35 cellular contexts compared by ENCODE assay signal in the genomic region with DNA sequence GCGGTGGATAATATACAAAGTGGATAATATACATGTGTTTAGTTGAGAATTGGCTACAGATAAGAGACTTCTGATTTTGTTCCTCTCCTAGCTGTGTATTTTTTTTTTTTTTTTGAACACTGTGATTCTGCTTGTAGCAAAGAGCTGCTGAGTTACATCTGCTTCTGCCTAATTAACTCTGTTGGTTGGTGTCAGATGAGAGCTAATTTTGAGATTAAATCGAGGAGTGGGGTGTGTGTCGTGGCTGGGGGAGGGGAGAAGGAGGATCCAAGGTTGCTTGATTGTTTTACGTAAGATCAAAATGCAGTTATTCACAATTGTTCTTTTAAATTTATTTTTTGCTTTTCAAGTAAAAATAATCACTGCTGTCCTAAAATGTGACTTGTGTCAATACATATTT. TPM values are rescaled to one million over a fixed set of nuclear protein-coding genes. Genes with fewer than 3 reads are reported as not detected.
A peak's percentile ranks its signal among the peaks of the same experiment; 100 is the strongest.
DNase-seq lines count a peak whose midpoint lies in the region; ATAC-seq and TF ChIP-seq lines count a peak whose summit lies in the region.
"Had no signal": no experiment of that assay in that cellular context is flagged by ENCODE, and none has a peak within 500 bp of the region (broad histone marks: within the 10 kb centered on the region; RNA-seq: fewer than 3 reads in every experiment).

No MANE protein-coding gene starts in this region.

- H3K9ac ChIP-seq in neural cell (ENCODE audit: low read length) = peak overlapping the region; percentile 14

- H3K4me3 ChIP-seq in GM23338 (no peak overlapping the region), neural cell (ENCODE audit: low read length) (peak overlapping the region; percentile 37)
- H3K4me3 ChIP-seq: adrenal gland, breast epithelium, colonic mucosa, esophagus muscularis mucosa, left lung, ovary, testis, uterus had no signal

- no peak overlapping the region for H3K4me2 ChIP-seq in GM23338
- no peak overlapping the region for H3K4me2 ChIP-seq in neural cell (ENCODE audit: low read length)

- no peaks in the 10 kb centered on the region for H3K9me3 ChIP-seq in neural cell (ENCODE audit: low read length)
- H3K9me3 ChIP-seq: adrenal gland, BE2C, breast epithelium, colonic mucosa, esophagus muscularis mucosa, left lung, ovary, testis, uterus had no signal

- peak overlapping the region; percentile 79; the same call in 1 of the 2 replicates for H3K27ac Mint-ChIP-seq in GM23338
- H3K27ac Mint-ChIP-seq: stimulated activated naive B cell treated with anti-CD40 and anti-IgM and Interleukin-4, amounts not matched to agents 10 μg/mL and 1 μg/mL and 100 μg/mL, for 72 hours had no signal

- no peaks in the 10 kb centered on the region for H3K9me2 ChIP-seq in GM23338 (ENCODE audit: insufficient read depth)
- H3K9me2 ChIP-seq in neural cell (ENCODE audit: insufficient read depth, low read length) = no peaks in the 10 kb centered on the region

- H3K27ac ChIP-seq in GM23338 (ENCODE audit: low read depth) (no peak overlapping the region), neural cell (ENCODE audit: low read length) (peak overlapping the region; percentile 46)
- H3K27ac ChIP-seq: breast epithelium, colonic mucosa, left lung, uterus had no signal

- H3K79me2 ChIP-seq in GM23338 (replicated peaks; ENCODE audit: insufficient read depth) (peaks cover 90% of the 10 kb centered on the region), neural cell (replicated peaks; ENCODE audit: insufficient read depth, low read length) (peaks cover 89% of the 10 kb centered on the region)

- peak; percentile 38 to 71 for DNase-seq in NCI-H524 (lab: John Stamatoyannopoulos, UW)
- no peak for DNase-seq in NCI-H524 treated with DMSO at 0.1 percent for 48 hours (lab: John Stamatoyannopoulos, UW)
- DNase-seq in GM23338 (ENCODE audit: low spot score) = no peak
- peak; percentile 87 for DNase-seq in NCI-H82 (lab: John Stamatoyannopoulos, UW)
- DNase-seq in NCI-H345 treated with DMSO at 0.1 percent for 48 hours (lab: John Stamatoyannopoulos, UW; ENCODE audit: unreplicated experiment) = no peak
- no peak for DNase-seq in CD1c-positive myeloid dendritic cell (ENCODE audit: extremely low spot score)
- DNase-seq in SHP77 (lab: John Stamatoyannopoulos, UW) = no peak
- DNase-seq: activated CD8-positive, alpha-beta memory T cell treated with anti-CD3 and anti-CD28 coated beads for 24 hours; activated gamma-delta T cell treated with Interleukin-2 at 50 U/mL for 16 hours; activated T-cell treated with anti-CD3 and anti-CD28 coated beads, Interleukin-2, amount 50 U/mL, for 1 hour; adrenal gland; BE2C; colonic mucosa; DND-41; effector memory CD4-positive, alpha-beta T cell; foreskin melanocyte; H7; hypothalamus; left lung; naive thymus-derived CD4-positive, alpha-beta T cell; NCI-H1048; NK-92 treated with Interleukin-12 subunit alpha and Interleukin-12 subunit beta, amount 100 ng/mL, for 24 hours; ovary; right cardiac atrium; stimulated activated CD4-positive, alpha-beta T cell treated with anti-CD3 and anti-CD28 coated beads, Interleukin-12 subunit alpha, Interleukin-12 subunit beta, amount 100 ng/mL, for 4 hours; stimulated activated CD4-positive, alpha-beta T cell treated with anti-CD3 and anti-CD28 coated beads, Interleukin-4, amount 100 ng/mL, for 24 hours; stimulated activated naive B cell treated with anti-CD40 and anti-IgM and Interleukin-4, amounts not matched to agents 10 μg/mL and 1 μg/mL and 100 μg/mL, for 72 hours; T-helper 1 cell; testis; uterus had no signal

- H2AFZ ChIP-seq in GM23338 = no peak overlapping the region
- H2AFZ ChIP-seq in neural cell (ENCODE audit: low read depth, low read length) = no peak overlapping the region

- H3K4me3 Mint-ChIP-seq in GM23338 = no peak overlapping the region
- H3K4me3 Mint-ChIP-seq: naive thymus-derived CD4-positive, alpha-beta T cell; stimulated activated naive B cell treated with anti-CD40 and anti-IgM and Interleukin-4, amounts not matched to agents 10 μg/mL and 1 μg/mL and 100 μg/mL, for 72 hours had no signal

- ATAC-seq in GM23338 = no peak
- ATAC-seq: HepG2; left lung; naive thymus-derived CD4-positive, alpha-beta T cell; Panc1; right cardiac atrium; stimulated activated naive B cell treated with anti-CD40 and anti-IgM and Interleukin-4, amounts not matched to agents 10 μg/mL and 1 μg/mL and 100 μg/mL, for 72 hours had no signal

- H4K20me1 ChIP-seq in GM23338 (replicated peaks; ENCODE audit: insufficient read depth) (peaks cover 11% of the 10 kb centered on the region; the same call in 1 of the 2 replicates), neural cell (ENCODE audit: insufficient read depth) (no peaks in the 10 kb centered on the region)

- TF ChIP-seq RAD21 in neural cell (conservative IDR thresholded peaks at IDR 0.05) = no peak

- H3K36me3 Mint-ChIP-seq in GM23338 (ENCODE audit: low read depth) = peaks cover 15% of the 10 kb centered on the region; the same call in 2 of the 3 replicates

- H3K4me1 ChIP-seq in GM23338 (ENCODE audit: insufficient read depth) = peaks cover 8% of the 10 kb centered on the region; the same call in 1 of the 2 replicates
- H3K4me1 ChIP-seq: colonic mucosa, uterus had no signal

- H3K36me3 ChIP-seq in GM23338 (ENCODE audit: insufficient read depth) (no peaks in the 10 kb centered on the region), neural cell (ENCODE audit: insufficient read depth, low read length) (peaks cover 4% of the 10 kb centered on the region)
- H3K36me3 ChIP-seq: adrenal gland, BE2C, breast epithelium, colonic mucosa, esophagus muscularis mucosa, left lung, ovary, uterus had no signal

- H3K27me3 ChIP-seq in GM23338 (ENCODE audit: insufficient read depth) (no peaks in the 10 kb centered on the region), neural cell (ENCODE audit: insufficient read depth, low read depth, low read length) (no peaks in the 10 kb centered on the region)
- H3K27me3 ChIP-seq: adrenal gland, BE2C, breast epithelium, colonic mucosa, esophagus muscularis mucosa, left lung, ovary, testis, uterus had no signal

- peaks cover 2% of the 10 kb centered on the region for H3K27me3 Mint-ChIP-seq in GM23338 (ENCODE audit: insufficient read depth, low read depth, poor library complexity)
- H3K27me3 Mint-ChIP-seq: naive thymus-derived CD4-positive, alpha-beta T cell; stimulated activated naive B cell treated with anti-CD40 and anti-IgM and Interleukin-4, amounts not matched to agents 10 μg/mL and 1 μg/mL and 100 μg/mL, for 72 hours had no signal

- H3K9me3 Mint-ChIP-seq in GM23338 = no peaks in the 10 kb centered on the region
- H3K9me3 Mint-ChIP-seq: stimulated activated naive B cell treated with anti-CD40 and anti-IgM and Interleukin-4, amounts not matched to agents 10 μg/mL and 1 μg/mL and 100 μg/mL, for 72 hours had no signal

- TF ChIP-seq CTCF in GM23338 (conservative IDR thresholded peaks at IDR 0.05; ENCODE audit: low read depth in 2 of 2) = no peak
- TF ChIP-seq CTCF in neural cell (IDR thresholded peaks at IDR 0.05; ENCODE audit: poor library complexity, severe bottlenecking) = no peak

- peaks cover 19% of the 10 kb centered on the region for H3K4me1 Mint-ChIP-seq in GM23338

- H3F3A ChIP-seq in GM23338 (replicated peaks; ENCODE audit: low read depth) (no peaks in the 10 kb centered on the region), neural cell (ENCODE audit: insufficient read depth, low read length, poor library complexity, severe bottlenecking) (no peaks in the 10 kb centered on the region)

- TF ChIP-seq EP300 in neural cell (conservative IDR thresholded peaks at IDR 0.05; ENCODE audit: poor library complexity, severe bottlenecking) = no peak

TF ChIP-seq in GM23338, 12 proteins besides CTCF, POLR2A, EP300 and RAD21:
- TF ChIP-seq NANOG (IDR thresholded peaks at IDR 0.05; ENCODE audit: borderline replicate concordance) = no peak
- TF ChIP-seq EZH2 (IDR thresholded peaks at IDR 0.05; ENCODE audit: low read depth, unreplicated experiment) = no peak
- TF ChIP-seq JUNB (IDR thresholded peaks at IDR 0.05; ENCODE audit: unreplicated experiment) = no peak

TF ChIP-seq in neural cell, 6 proteins besides CTCF, POLR2A, EP300 and RAD21:
- no peak for TF ChIP-seq SMC3 (conservative IDR thresholded peaks at IDR 0.05; ENCODE audit: poor library complexity)
- TF ChIP-seq, protein P1, sequence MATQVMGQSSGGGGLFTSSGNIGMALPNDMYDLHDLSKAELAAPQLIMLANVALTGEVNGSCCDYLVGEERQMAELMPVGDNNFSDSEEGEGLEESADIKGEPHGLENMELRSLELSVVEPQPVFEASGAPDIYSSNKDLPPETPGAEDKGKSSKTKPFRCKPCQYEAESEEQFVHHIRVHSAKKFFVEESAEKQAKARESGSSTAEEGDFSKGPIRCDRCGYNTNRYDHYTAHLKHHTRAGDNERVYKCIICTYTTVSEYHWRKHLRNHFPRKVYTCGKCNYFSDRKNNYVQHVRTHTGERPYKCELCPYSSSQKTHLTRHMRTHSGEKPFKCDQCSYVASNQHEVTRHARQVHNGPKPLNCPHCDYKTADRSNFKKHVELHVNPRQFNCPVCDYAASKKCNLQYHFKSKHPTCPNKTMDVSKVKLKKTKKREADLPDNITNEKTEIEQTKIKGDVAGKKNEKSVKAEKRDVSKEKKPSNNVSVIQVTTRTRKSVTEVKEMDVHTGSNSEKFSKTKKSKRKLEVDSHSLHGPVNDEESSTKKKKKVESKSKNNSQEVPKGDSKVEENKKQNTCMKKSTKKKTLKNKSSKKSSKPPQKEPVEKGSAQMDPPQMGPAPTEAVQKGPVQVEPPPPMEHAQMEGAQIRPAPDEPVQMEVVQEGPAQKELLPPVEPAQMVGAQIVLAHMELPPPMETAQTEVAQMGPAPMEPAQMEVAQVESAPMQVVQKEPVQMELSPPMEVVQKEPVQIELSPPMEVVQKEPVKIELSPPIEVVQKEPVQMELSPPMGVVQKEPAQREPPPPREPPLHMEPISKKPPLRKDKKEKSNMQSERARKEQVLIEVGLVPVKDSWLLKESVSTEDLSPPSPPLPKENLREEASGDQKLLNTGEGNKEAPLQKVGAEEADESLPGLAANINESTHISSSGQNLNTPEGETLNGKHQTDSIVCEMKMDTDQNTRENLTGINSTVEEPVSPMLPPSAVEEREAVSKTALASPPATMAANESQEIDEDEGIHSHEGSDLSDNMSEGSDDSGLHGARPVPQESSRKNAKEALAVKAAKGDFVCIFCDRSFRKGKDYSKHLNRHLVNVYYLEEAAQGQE (IDR thresholded peaks at IDR 0.05; ENCODE audit: borderline replicate concordance) = no peak
- no peak for TF ChIP-seq EZH2 (IDR thresholded peaks at IDR 0.05; ENCODE audit: borderline replicate concordance, insufficient read depth, low read length, poor library complexity, severe bottlenecking)
- no peak for TF ChIP-seq TAF1 (IDR thresholded peaks at IDR 0.05; ENCODE audit: low read depth)
- no peak for TF ChIP-seq POLR2AphosphoS5 (IDR thresholded peaks at IDR 0.05)
- no peak for TF ChIP-seq MXI1 (conservative IDR thresholded peaks at IDR 0.05; ENCODE audit: poor library complexity, severe bottlenecking)

RNA-seq across cellular contexts. Expression of a gene that starts 11.3 kb away (rescaled TPM):
- total RNA-seq in GM23338 (2014; rRNA removed; shearing (Covaris generic)) = 27.0 and 31.4 TPM in 2 replicates
- polyA plus RNA-seq in GM23338 (2016; fragmentation: Nextera tagmentation; extraction: Ambion mirVana) (15.4 and 21.3 TPM in 2 replicates), neural cell (11.5 and 13.3 TPM in 2 replicates)
- 183 and 191 TPM in 2 replicates for polyA minus RNA-seq in neural cell

Comparison
In these comparisons a context has a peak if more than half of its experiments do, and no peak if none do; other contexts are left out.
1. DNase-seq: peak in NCI-H524 (2 of 2) and NCI-H82 (single experiment); none in NCI-H524 treated with DMSO at 0.1 percent for 48 hours (single experiment), GM23338 (single experiment), NCI-H345 treated with DMSO at 0.1 percent for 48 hours (single experiment), CD1c-positive myeloid dendritic cell (single experiment) and SHP77 (0 of 2).